8 cellular contexts compared by ENCODE assay signal in the genomic region with DNA sequence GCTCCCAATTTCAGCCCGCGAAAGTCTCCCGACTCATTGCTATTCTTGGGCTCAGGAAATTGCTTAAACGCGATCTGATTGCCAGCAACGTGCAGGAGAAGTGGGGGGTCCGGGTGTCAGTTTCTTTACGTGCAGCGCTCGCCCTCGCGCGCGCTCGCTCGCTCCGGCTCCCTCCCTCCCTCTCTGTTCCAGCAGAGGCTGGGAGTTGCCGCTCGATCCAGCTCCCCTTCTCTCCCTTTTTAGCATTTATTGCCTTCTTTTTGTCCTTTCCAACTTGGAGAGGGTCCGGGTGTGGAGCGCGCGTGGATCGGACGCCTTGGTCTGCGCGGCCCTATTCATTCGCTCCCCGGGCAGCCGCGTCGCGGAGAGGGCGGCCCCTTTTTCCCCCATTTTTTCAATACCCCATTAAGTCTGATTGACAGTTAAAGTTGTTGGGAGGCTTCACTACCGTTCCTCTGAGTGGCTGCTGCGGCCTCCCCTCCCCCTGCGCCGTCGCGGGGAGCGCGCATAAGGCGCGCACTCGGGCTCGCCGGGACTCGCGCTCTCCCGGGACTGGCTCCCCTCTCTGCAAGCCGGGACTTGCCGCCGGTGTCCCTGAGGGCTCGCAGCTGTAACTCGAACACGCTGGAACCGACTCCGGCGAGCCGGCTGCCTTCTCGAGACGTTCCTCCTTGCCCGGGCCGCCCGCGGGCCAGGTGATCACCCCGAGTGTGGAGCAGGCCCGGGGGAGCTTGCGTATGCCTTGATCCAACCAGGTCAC. TPM values are rescaled to one million over a fixed set of nuclear protein-coding genes. Genes with fewer than 3 reads are reported as not detected.
DNase-seq lines count a peak whose midpoint lies in the region; ATAC-seq and TF ChIP-seq lines count a peak whose summit lies in the region.

TSS of gene DHRS3 (minus strand) at position 310 of the 760 bp plus-strand sequence. CDS start 862 bp downstream, outside the sequence.

- peaks cover 61% of the 10 kb centered on the region for H3K4me1 Mint-ChIP-seq in CD4-positive, alpha-beta T cell (ENCODE audit: low read depth)
- H3K4me1 Mint-ChIP-seq in activated T-cell treated with anti-CD3 and anti-CD28 coated beads, Interleukin-2, amount 50 U/mL, for 72 hours (ENCODE audit: low read depth), result peaks cover 63% of the 10 kb centered on the region
- peaks cover 40 to 76% of the 10 kb centered on the region in 2 donors for H3K4me1 Mint-ChIP-seq in stimulated activated naive B cell treated with anti-CD40 and anti-IgM and Interleukin-4, amounts not matched to agents 10 μg/mL and 1 μg/mL and 100 μg/mL, for 72 hours

- H3K27ac ChIP-seq in CD4-positive, alpha-beta T cell (ENCODE audit: low read depth, low read length), result peak within 1 kb of the TSS; percentile 84
- peak within 1 kb of the TSS; percentile 95 to 99 for H3K27ac ChIP-seq in esophagus (ENCODE audit: low read depth in 2 of 2, low read length in 1 of 2)

- peak; percentile 52 for ATAC-seq in CD4-positive, alpha-beta T cell (ENCODE audit: poor library complexity)
- ATAC-seq in HG02610 (IDR thresholded peaks at IDR 0.05; ENCODE audit: unreplicated experiment) (peak; percentile 35), HG03520 (IDR thresholded peaks at IDR 0.05; ENCODE audit: unreplicated experiment) (no peak)
- ATAC-seq in activated T-cell treated with anti-CD3 and anti-CD28 coated beads, Interleukin-2, amount 50 U/mL, for 72 hours (replicated peaks in 1 of 2), result peak; percentile 53 to 62
- peak; percentile 65 to 80 for ATAC-seq in stimulated activated naive B cell treated with anti-CD40 and anti-IgM and Interleukin-4, amounts not matched to agents 10 μg/mL and 1 μg/mL and 100 μg/mL, for 72 hours (replicated peaks)

- POLR2A ChIA-PET in CD4-positive, alpha-beta T cell (lab: Charles Lee), result interaction anchor here (0.6 to 6.4 kb wide), 29 partner anchors 12 to 443 kb away, joined by 3 to 161 read pairs (median 3); no protein-coding TSS in a partner anchor

- H3K4me3 ChIP-seq in NT2/D1 (ENCODE audit: insufficient read length, low read depth), result peak within 1 kb of the TSS; percentile 76
- peak within 1 kb of the TSS; percentile 93 to 96 for H3K4me3 ChIP-seq in esophagus (ENCODE audit: low read depth in 1 of 2, low read length in 2 of 2)

- H3K4me1 ChIP-seq in NT2/D1 (ENCODE audit: insufficient read depth, insufficient read length) (peaks cover 9% of the 10 kb centered on the region), esophagus (ENCODE audit: control insufficient read depth in 2 of 2, insufficient read depth in 2 of 2, low read length in 1 of 2) (peaks cover 12 to 18% of the 10 kb centered on the region in 2 donors)

- peak within 1 kb of the TSS; percentile 88 for H3K27ac Mint-ChIP-seq in CD4-positive, alpha-beta T cell
- H3K27ac Mint-ChIP-seq in activated T-cell treated with anti-CD3 and anti-CD28 coated beads, Interleukin-2, amount 50 U/mL, for 72 hours, result peak within 1 kb of the TSS; percentile 98
- H3K27ac Mint-ChIP-seq in stimulated activated naive B cell treated with anti-CD40 and anti-IgM and Interleukin-4, amounts not matched to agents 10 μg/mL and 1 μg/mL and 100 μg/mL, for 72 hours, result peak within 1 kb of the TSS; percentile 98

- H3K27me3 Mint-ChIP-seq in CD4-positive, alpha-beta T cell, result no peaks in the 10 kb centered on the region
- H3K27me3 Mint-ChIP-seq in activated T-cell treated with anti-CD3 and anti-CD28 coated beads, Interleukin-2, amount 50 U/mL, for 72 hours (ENCODE audit: low read depth), result no peaks in the 10 kb centered on the region
- peaks cover 11% of the 10 kb centered on the region in 2 donors for H3K27me3 Mint-ChIP-seq in stimulated activated naive B cell treated with anti-CD40 and anti-IgM and Interleukin-4, amounts not matched to agents 10 μg/mL and 1 μg/mL and 100 μg/mL, for 72 hours

- CTCF ChIA-PET in CD4-positive, alpha-beta T cell (lab: Charles Lee), result interaction anchor here (0.7 to 7.0 kb wide), 9 partner anchors 14 to 303 kb away, joined by 3 to 78 read pairs (median 7); no protein-coding TSS in a partner anchor

- H3K36me3 Mint-ChIP-seq in CD4-positive, alpha-beta T cell (ENCODE audit: low read depth), result peaks cover 42% of the 10 kb centered on the region
- H3K36me3 Mint-ChIP-seq in activated T-cell treated with anti-CD3 and anti-CD28 coated beads, Interleukin-2, amount 50 U/mL, for 72 hours (ENCODE audit: insufficient read depth in 2 of 2), result peaks cover 3% of the 10 kb centered on the region in 2 donors
- peaks cover 41 to 58% of the 10 kb centered on the region in 2 donors for H3K36me3 Mint-ChIP-seq in stimulated activated naive B cell treated with anti-CD40 and anti-IgM and Interleukin-4, amounts not matched to agents 10 μg/mL and 1 μg/mL and 100 μg/mL, for 72 hours

- intact Hi-C loops in CD4-positive, alpha-beta T cell (cut with DNase I, micrococcal nuclease), result loop anchor here (1.0 to 10.0 kb wide), 8 partner anchors 106 to 501 kb away; no protein-coding TSS in a partner anchor

- H3K9ac ChIP-seq in NT2/D1 (ENCODE audit: insufficient read length, low read depth), result peak within 1 kb of the TSS; percentile 95

- H3K9me3 Mint-ChIP-seq in CD4-positive, alpha-beta T cell, result no peaks in the 10 kb centered on the region
- H3K9me3 Mint-ChIP-seq in activated T-cell treated with anti-CD3 and anti-CD28 coated beads, Interleukin-2, amount 50 U/mL, for 72 hours, result no peaks in the 10 kb centered on the region
- H3K9me3 Mint-ChIP-seq in stimulated activated naive B cell treated with anti-CD40 and anti-IgM and Interleukin-4, amounts not matched to agents 10 μg/mL and 1 μg/mL and 100 μg/mL, for 72 hours, result no peaks in the 10 kb centered on the region

- H3K9me3 ChIP-seq in CD4-positive, alpha-beta T cell (ENCODE audit: control insufficient read depth, low read length), result no peaks in the 10 kb centered on the region
- H3K9me3 ChIP-seq in NT2/D1 (ENCODE audit: insufficient read depth, low read length) (no peaks in the 10 kb centered on the region), esophagus (ENCODE audit: control insufficient read depth in 2 of 2, insufficient read depth in 1 of 2, low read depth in 1 of 2, low read length in 1 of 2) (no peaks in the 10 kb centered on the region)

- H3K36me3 ChIP-seq in NT2/D1 (ENCODE audit: insufficient read depth, insufficient read length, low read length), result no peaks in the 10 kb centered on the region
- H3K36me3 ChIP-seq in esophagus (ENCODE audit: control insufficient read depth in 2 of 2, insufficient read depth in 2 of 2, low read length in 1 of 2), result no peaks in the 10 kb centered on the region

- H3K27me3 ChIP-seq in CD4-positive, alpha-beta T cell (ENCODE audit: control insufficient read depth, insufficient read depth, low read length), result no peaks in the 10 kb centered on the region
- H3K27me3 ChIP-seq in NT2/D1 (ENCODE audit: insufficient read depth, insufficient read length) (no peaks in the 10 kb centered on the region), esophagus (ENCODE audit: control insufficient read depth in 1 of 2, insufficient read depth in 2 of 2, low read length in 2 of 2) (no peaks in the 10 kb centered on the region)

- peak in 9 of 10 experiments; percentile 48 to 74 (median 60) for DNase-seq in CD4-positive, alpha-beta T cell
- DNase-seq in NT2/D1 (ENCODE audit: low read depth, low spot score), result no peak
- peak; percentile 74 to 77 for DNase-seq in activated T-cell treated with anti-CD3 and anti-CD28 coated beads, Interleukin-2, amount 50 U/mL, for 72 hours
- DNase-seq in mucosa of gallbladder (ENCODE audit: low spot score), result peak; percentile 81
- peak; percentile 82 for DNase-seq in stimulated activated naive B cell treated with anti-CD40 and anti-IgM and Interleukin-4, amounts not matched to agents 10 μg/mL and 1 μg/mL and 100 μg/mL, for 72 hours

- 0 to 1% methylated on average over 69 of the region's 69 CpGs for WGBS in esophagus, 2 donors

- TF ChIP-seq CTCF in CD4-positive, alpha-beta T cell (IDR thresholded peaks at IDR 0.05), result no peak

- H3K4me3 Mint-ChIP-seq in CD4-positive, alpha-beta T cell, result peak within 1 kb of the TSS; percentile 99
- H3K4me3 Mint-ChIP-seq in activated T-cell treated with anti-CD3 and anti-CD28 coated beads, Interleukin-2, amount 50 U/mL, for 72 hours, result peak within 1 kb of the TSS; percentile 92 to 96
- peak within 1 kb of the TSS; percentile 97 to 98 for H3K4me3 Mint-ChIP-seq in stimulated activated naive B cell treated with anti-CD40 and anti-IgM and Interleukin-4, amounts not matched to agents 10 μg/mL and 1 μg/mL and 100 μg/mL, for 72 hours

RNA-seq across cellular contexts. Expression of gene DHRS3, which starts in this region (rescaled TPM):
- 100 to 1,000 TPM; 102 to 108 TPM for total RNA-seq in CD4-positive, alpha-beta T cell
- total RNA-seq in activated T-cell treated with anti-CD3 and anti-CD28 coated beads, Interleukin-2, amount 50 U/mL, for 72 hours, result 10 to 100 TPM; 60.4 to 65.3 TPM
- 10 to 100 TPM; 73.1 to 83.7 TPM for polyA plus RNA-seq in esophagus
- 168 TPM for total RNA-seq in mucosa of gallbladder
